ENCODE assay signal across 8 cellular contexts in the genomic region with DNA sequence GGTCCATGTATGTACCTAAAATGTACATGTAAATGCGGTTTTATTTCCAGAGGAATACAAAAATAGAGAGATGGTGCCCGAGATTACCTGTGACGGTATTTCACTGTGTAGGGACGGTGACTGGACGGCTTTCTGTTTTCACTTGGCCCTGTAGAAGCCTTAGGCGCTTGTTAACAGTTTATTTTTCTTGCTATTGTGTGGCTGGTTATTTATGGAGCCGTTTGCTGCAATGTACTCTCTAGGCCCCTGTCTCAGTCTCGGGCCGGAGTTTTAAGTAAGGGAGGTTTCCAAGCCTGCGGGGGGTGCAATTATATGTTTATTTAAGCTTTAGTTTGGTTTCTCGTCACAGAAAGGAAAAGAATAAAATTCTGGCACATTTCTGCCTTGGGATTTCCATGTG. TPM values are rescaled to one million over a fixed set of nuclear protein-coding genes. Genes with fewer than 3 reads are reported as not detected.
DNase-seq lines count a peak whose midpoint lies in the region; ATAC-seq and TF ChIP-seq lines count a peak whose summit lies in the region.

No MANE protein-coding gene starts in this region.

- H3K4me3 ChIP-seq in A673 (ENCODE audit: low read depth, low read length, poor library complexity, severe bottlenecking) (peak overlapping the region; percentile 63), Peyer's patch (peak overlapping the region; percentile 50 to 78 (median 61)), neuron (ENCODE audit: low read length) (peak overlapping the region; percentile 82)

- BruUV-seq in A673 (replicated peaks; lab: Mats Ljungman, UMichigan): no TSS peak

- H2AFZ ChIP-seq in neuron (ENCODE audit: low read depth, low read length): peak overlapping the region; percentile 78

- ATAC-seq in GM18498 (IDR thresholded peaks at IDR 0.05; ENCODE audit: unreplicated experiment): peak; percentile 18
- peak; percentile 16 for ATAC-seq in HG02840 (IDR thresholded peaks at IDR 0.05; ENCODE audit: low FRiP score, unreplicated experiment)
- ATAC-seq in esophagus mucosa: peak; percentile 25

- TF ChIP-seq POLR2A in Peyer's patch (IDR thresholded peaks at IDR 0.05): no peak

- intact Hi-C loops in A673 (cut with micrococcal nuclease; ENCODE audit: unreplicated experiment): no loop called here

- CTCF ChIA-PET in A673 (lab: Charles Lee): no interaction called here

- peak overlapping the region; percentile 95 for H3K27ac ChIP-seq in A673 (ENCODE audit: low read depth, low read length, poor library complexity, severe bottlenecking)
- peak overlapping the region; percentile 76 to 94 (median 87) for H3K27ac ChIP-seq in Peyer's patch

- DNase-seq in A673 (ENCODE audit: low spot score): no peak
- DNase-seq in Peyer's patch: no peak
- no peak for DNase-seq in NCI-H524 treated with DMSO at 0.1 percent for 48 hours (lab: John Stamatoyannopoulos, UW)
- DNase-seq in foreskin melanocyte: no peak

- H3K36me3 ChIP-seq in A673 (ENCODE audit: insufficient read depth, low read length, poor library complexity, severe bottlenecking): peaks cover 18% of the 10 kb centered on the region
- H3K36me3 ChIP-seq in Peyer's patch: no peaks in the 10 kb centered on the region
- H3K36me3 ChIP-seq in neuron (ENCODE audit: insufficient read depth, low read length): peaks cover 18% of the 10 kb centered on the region

- TF ChIP-seq CTCF in A673 (conservative IDR thresholded peaks at IDR 0.05; ENCODE audit: low read depth, low read length): no peak
- TF ChIP-seq CTCF in Peyer's patch (IDR thresholded peaks at IDR 0.05): no peak

- POLR2A ChIA-PET in A673 (lab: Charles Lee; ENCODE audit: low non-redundant PET): no interaction called here

- H3K4me1 ChIP-seq in A673 (ENCODE audit: insufficient read depth, low read length, poor library complexity, severe bottlenecking) (peaks cover 20% of the 10 kb centered on the region), Peyer's patch (peaks cover 0 to 15% (median 4%) of the 10 kb centered on the region in 4 donors), neuron (ENCODE audit: insufficient read depth, low read length) (peaks cover 16% of the 10 kb centered on the region)

- H3K27me3 ChIP-seq in A673 (replicated peaks; ENCODE audit: insufficient read depth, low read depth, low read length, poor library complexity): no peaks in the 10 kb centered on the region
- no peaks in the 10 kb centered on the region for H3K27me3 ChIP-seq in Peyer's patch
- H3K27me3 ChIP-seq in neuron (ENCODE audit: insufficient read depth, low read length): no peaks in the 10 kb centered on the region

- H3K9me3 ChIP-seq in A673 (ENCODE audit: low read depth, low read length, poor library complexity, severe bottlenecking) (no peaks in the 10 kb centered on the region), Peyer's patch (no peaks in the 10 kb centered on the region), neuron (ENCODE audit: low read length) (no peaks in the 10 kb centered on the region)

RNA-seq across cellular contexts. Expression of a gene that starts 0.4 kb away (rescaled TPM):
- total RNA-seq in A673 (2021): 17.8 and 21.6 TPM in 2 replicates
- total RNA-seq in Peyer's patch: 10 to 100 TPM in 1 of 4 donors, 1 to 10 TPM in 3; 2.1 to 10.7 (median 5.3) TPM
- total RNA-seq in esophagus mucosa: 3.0 TPM

RNA-seq across cellular contexts. Expression of a gene that starts 0.7 kb away (rescaled TPM):
- total RNA-seq in A673 (2021) (70.7 and 75.0 TPM in 2 replicates), Peyer's patch (10 to 100 TPM in 1 of 4 donors, 1 to 10 TPM in 3; 4.7 to 42.9 (median 5.7) TPM), esophagus mucosa (18.9 TPM)
